In the genomic region with DNA sequence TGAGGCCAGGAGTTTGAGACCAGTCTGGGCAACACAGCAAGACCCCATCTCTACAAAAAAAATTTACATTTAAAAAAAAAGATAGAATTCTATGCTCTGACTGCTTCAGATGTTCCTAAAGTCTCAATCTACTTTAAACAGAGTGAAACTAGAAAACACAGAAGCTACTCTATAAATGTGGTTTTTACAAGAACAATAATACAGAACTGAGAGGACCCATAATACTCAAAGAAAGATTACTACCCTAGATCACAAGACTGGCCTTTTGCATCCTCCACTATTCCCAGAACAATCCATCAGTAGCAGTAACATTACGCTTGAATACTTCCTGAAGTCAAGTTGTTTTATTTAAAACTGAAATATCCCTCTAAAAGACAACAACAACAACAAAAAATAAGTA, we compare ENCODE assay signal across 28 cellular contexts.
DNase-seq lines count a peak whose midpoint lies in the region; ATAC-seq, FAIRE-seq and TF ChIP-seq lines count a peak whose summit lies in the region.
"Had no signal": no experiment of that assay in that cellular context is flagged by ENCODE, and none has a peak within 500 bp of the region (broad histone marks: within the 10 kb centered on the region; RNA-seq: fewer than 3 reads in every experiment).

No MANE protein-coding gene starts in this region.

- H3K27me3 ChIP-seq in K562 (ENCODE audit: control insufficient read depth in 2 of 2, insufficient read depth in 2 of 2, low read length in 2 of 2) (no peaks in the 10 kb centered on the region), PC-3 (ENCODE audit: low read length) (no peaks in the 10 kb centered on the region)
- H3K27me3 ChIP-seq: neutrophil, thyroid gland had no signal

- TF ChIP-seq RAD21 in K562 (CRISPR knock-in tag; conservative IDR thresholded peaks at IDR 0.05 in 1 of 2, IDR thresholded peaks at IDR 0.05 in 1 of 2) = no peak

- intact Hi-C loops in K562 (cut with micrococcal nuclease) (no loop called here), PC-3 (cut with micrococcal nuclease) (no loop called here)

- H3K36me3 ChIP-seq in K562 (ENCODE audit: control insufficient read depth, insufficient read depth, low read length) (0 out of 3 replicates have a peak, but pooled peaks cover 2% of the 10 kb centered on the region), PC-3 (ENCODE audit: low read depth, low read length) (no peaks in the 10 kb centered on the region)
- H3K36me3 ChIP-seq: thyroid gland had no signal

- peaks cover 15% of the 10 kb centered on the region for H3K79me2 ChIP-seq in K562 (ENCODE audit: control insufficient read depth, insufficient read depth, low read length)
- no peaks in the 10 kb centered on the region for H3K79me2 ChIP-seq in PC-3 (ENCODE audit: low read length)

- H3K9me1 ChIP-seq in K562 (ENCODE audit: control insufficient read depth, insufficient read depth, low read length) = no peaks in the 10 kb centered on the region

- H4K20me1 ChIP-seq in K562 (replicated peaks; ENCODE audit: control insufficient read depth, insufficient read depth, low read length) = no peaks in the 10 kb centered on the region
- no peaks in the 10 kb centered on the region for H4K20me1 ChIP-seq in PC-3 (ENCODE audit: low read length)

- TF ChIP-seq POLR2A in K562 (conservative IDR thresholded peaks at IDR 0.05) = no peak

- no peak overlapping the region for H3K4me2 ChIP-seq in K562 (ENCODE audit: insufficient read depth, low read length)
- H3K4me2 ChIP-seq in PC-3 (ENCODE audit: low read length) = no peak overlapping the region

- no peak for FAIRE-seq in K562 (lab: Jason Lieb, UNC)
- FAIRE-seq: frontal cortex, G401.6, HTR-8/SVneo, kidney had no signal

- no peak overlapping the region for H3K4me3 ChIP-seq in K562
- no peak overlapping the region for H3K4me3 ChIP-seq in PC-3 (ENCODE audit: low read length)
- H3K4me3 ChIP-seq: lower lobe of right lung, thyroid gland had no signal

- peak; percentile 72 for ATAC-seq in GM18858 (IDR thresholded peaks at IDR 0.05; ENCODE audit: unreplicated experiment)
- ATAC-seq in GM21423 (IDR thresholded peaks at IDR 0.05; ENCODE audit: unreplicated experiment) = peak; percentile 54
- peak; percentile 54 for ATAC-seq in HG02973 (IDR thresholded peaks at IDR 0.05; ENCODE audit: unreplicated experiment)
- ATAC-seq in K562 = no peak
- no peak for ATAC-seq in PC-3
- ATAC-seq: activated CD8-positive, alpha-beta T cell treated with anti-CD3 and anti-CD28 coated beads for 36 hours; lower lobe of right lung had no signal

- TF ChIP-seq CTCF in K562 (IDR thresholded peaks at IDR 0.05 in 2 of 3, conservative IDR thresholded peaks at IDR 0.05 in 1 of 3; ENCODE audit: insufficient read depth in 2 of 3, low read depth in 1 of 3, low read length in 3 of 3) (no peak), PC-3 (conservative IDR thresholded peaks at IDR 0.05; ENCODE audit: low read depth, low read length) (no peak)

- H2AFZ ChIP-seq in K562 (ENCODE audit: low read depth, low read length) = no peak overlapping the region
- no peak overlapping the region for H2AFZ ChIP-seq in PC-3 (ENCODE audit: low read length)

- BruUV-seq in K562 (replicated peaks; lab: Mats Ljungman, UMichigan) (no TSS peak), PC-3 (replicated peaks; lab: Mats Ljungman, UMichigan) (no TSS peak)

- POLR2A ChIA-PET in K562 (lab: Yijun Ruan, JAX) (interaction anchor here (0.6 to 2.8 kb wide), 2 partner anchors 8 to 558 kb away, joined by 3 to 11 read pairs; no protein-coding TSS in a partner anchor), PC-3 (lab: Charles Lee; ENCODE audit: unreplicated experiment) (no interaction called here)

- H3F3A ChIP-seq in PC-3 (ENCODE audit: low read length, unreplicated experiment) = no peaks in the 10 kb centered on the region

- no peak for DNase-seq in K562 (ENCODE audit: extremely low read depth in 1 of 4, low spot score in 3 of 4)
- no peak for DNase-seq in NCI-H2081 treated with DMSO at 0.1 percent for 48 hours (lab: John Stamatoyannopoulos, UW)
- DNase-seq in PC-3 = no peak
- no peak for DNase-seq in central memory CD4-positive, alpha-beta T cell
- no peak for DNase-seq in NCI-H526 treated with DMSO at 0.1 percent for 48 hours (lab: John Stamatoyannopoulos, UW)
- DNase-seq: activated CD8-positive, alpha-beta T cell treated with anti-CD3 and anti-CD28 coated beads for 36 hours; activated naive CD4-positive, alpha-beta T cell treated with Interleukin-2 at 50 U/mL for 16 hours; aorta; CD4-positive, alpha-beta T cell; DMS 273 treated with DMSO at 0.1 percent for 48 hours; erythroblast; H7; hippocampal formation; kidney; lower lobe of right lung; NCI-H1048; NCI-H2081; stimulated activated CD4-positive, alpha-beta T cell treated with anti-CD3 and anti-CD28 coated beads, Interleukin-1b, Interleukin-23, amount 100 ng/mL, for 48 hours; stimulated activated naive CD4-positive, alpha-beta T cell treated with Interleukin-2 at 50 U/mL for 16 hours; T1000; thyroid gland had no signal

- H3K27ac ChIP-seq in K562 (ENCODE audit: extremely low read depth, low read depth, low read length) = no peak overlapping the region
- no peak overlapping the region for H3K27ac ChIP-seq in PC-3 (ENCODE audit: low read length)
- H3K27ac ChIP-seq: lower lobe of right lung, neutrophil, thyroid gland had no signal

- H3K4me1 ChIP-seq in K562 (replicated peaks in 1 of 2; ENCODE audit: control insufficient read depth in 2 of 2, insufficient read depth in 2 of 2, low read length in 2 of 2) (peaks cover 12 to 16% of the 10 kb centered on the region in 2 experiments; a peak in 4 of 5 replicates), PC-3 (ENCODE audit: insufficient read depth, low read length) (no peaks in the 10 kb centered on the region)
- H3K4me1 ChIP-seq: thyroid gland had no signal

- WGBS in K562 (ENCODE audit: insufficient coverage, low coverage, missing lambda C conversion rate) = 89% methylated on average over 1 of the region's 1 CpG

- H3K9me2 ChIP-seq in PC-3 (replicated peaks; ENCODE audit: low read length) = no peaks in the 10 kb centered on the region

- in situ Hi-C loops in K562 (cut with MboI) = no loop called here

- CTCF ChIA-PET in K562 (lab: Yijun Ruan, JAX; ENCODE audit: low intra/inter-chr PET ratio) (no interaction called here), PC-3 (lab: Charles Lee) (no interaction called here)

- H3K9ac ChIP-seq in K562 (ENCODE audit: insufficient read depth in 1 of 2, low read depth in 2 of 2, low read length in 2 of 2) (no peak overlapping the region), PC-3 (ENCODE audit: low read length) (no peak overlapping the region)

- H3K9me3 ChIP-seq in K562 (replicated peaks; ENCODE audit: control insufficient read depth, insufficient read depth, low read depth, low read length) (no peaks in the 10 kb centered on the region), PC-3 (ENCODE audit: low read length) (no peaks in the 10 kb centered on the region)
- H3K9me3 ChIP-seq: lower lobe of right lung, neutrophil, thyroid gland had no signal

- TF ChIP-seq EP300 in K562 (IDR thresholded peaks at IDR 0.05; ENCODE audit: low read length) = no peak

TF ChIP-seq in K562, 482 proteins besides CTCF, POLR2A, EP300 and RAD21:
- TF ChIP-seq, protein P1, sequence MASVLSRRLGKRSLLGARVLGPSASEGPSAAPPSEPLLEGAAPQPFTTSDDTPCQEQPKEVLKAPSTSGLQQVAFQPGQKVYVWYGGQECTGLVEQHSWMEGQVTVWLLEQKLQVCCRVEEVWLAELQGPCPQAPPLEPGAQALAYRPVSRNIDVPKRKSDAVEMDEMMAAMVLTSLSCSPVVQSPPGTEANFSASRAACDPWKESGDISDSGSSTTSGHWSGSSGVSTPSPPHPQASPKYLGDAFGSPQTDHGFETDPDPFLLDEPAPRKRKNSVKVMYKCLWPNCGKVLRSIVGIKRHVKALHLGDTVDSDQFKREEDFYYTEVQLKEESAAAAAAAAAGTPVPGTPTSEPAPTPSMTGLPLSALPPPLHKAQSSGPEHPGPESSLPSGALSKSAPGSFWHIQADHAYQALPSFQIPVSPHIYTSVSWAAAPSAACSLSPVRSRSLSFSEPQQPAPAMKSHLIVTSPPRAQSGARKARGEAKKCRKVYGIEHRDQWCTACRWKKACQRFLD (CRISPR knock-in tag; IDR thresholded peaks at IDR 0.05) = no peak
- TF ChIP-seq KLF16 (IDR thresholded peaks at IDR 0.05) (no peak), RBM25 (IDR thresholded peaks at IDR 0.05; ENCODE audit: low read depth, low read length, severe bottlenecking) (peak; percentile 38), CBFA2T2 (conservative IDR thresholded peaks at IDR 0.05) (no peak), FOXP4 (CRISPR knock-in tag; IDR thresholded peaks at IDR 0.05; ENCODE audit: borderline replicate concordance) (no peak)

Comparison
In these comparisons a context has a peak if more than half of its experiments do, and no peak if none do; other contexts are left out.
1. ATAC-seq: peak in GM18858 (single experiment), GM21423 (single experiment) and HG02973 (single experiment); none in K562 (single experiment) and PC-3 (single experiment).